In genomic region chr2:24515335-24515734, GRCh38 we compare ENCODE assay signal across 15 cellular contexts. TPM values are rescaled to one million over a fixed set of nuclear protein-coding genes. Genes with fewer than 3 reads are reported as not detected.
DNase-seq lines count a peak whose midpoint lies in the region; ATAC-seq and TF ChIP-seq lines count a peak whose summit lies in the region.
"Had no signal": no experiment of that assay in that cellular context is flagged by ENCODE, and none has a peak within 500 bp of the region (broad histone marks: within the 10 kb centered on the region; RNA-seq: fewer than 3 reads in every experiment).

No MANE protein-coding gene starts in this region.

- no peak for TF ChIP-seq POLR2A in adrenal gland (IDR thresholded peaks at IDR 0.05)

- H3K4me3 ChIP-seq in adrenal gland (no peak overlapping the region), left lung (no peak overlapping the region), neural progenitor cell (no peak overlapping the region)
- H3K4me3 ChIP-seq: left ventricle myocardium inferior, prostate gland, vagina had no signal

- H3K4me1 Mint-ChIP-seq in CD14-positive monocyte = peaks cover 34% of the 10 kb centered on the region
- H3K4me1 Mint-ChIP-seq in mesothelial cell of epicardium = peaks cover 19% of the 10 kb centered on the region
- peaks cover 7% of the 10 kb centered on the region for H3K4me1 Mint-ChIP-seq in osteocyte (ENCODE audit: unreplicated experiment)
- peaks cover 5% of the 10 kb centered on the region for H3K4me1 Mint-ChIP-seq in neural progenitor cell

- no peak overlapping the region for H3K9ac ChIP-seq in neural progenitor cell

- H3K27me3 Mint-ChIP-seq in CD14-positive monocyte (ENCODE audit: low read depth in 3 of 3) = peaks cover 0 to 2% (median 0%) of the 10 kb centered on the region in 3 donors
- H3K27me3 Mint-ChIP-seq in mesothelial cell of epicardium (ENCODE audit: low read depth) = no peaks in the 10 kb centered on the region
- no peaks in the 10 kb centered on the region for H3K27me3 Mint-ChIP-seq in osteocyte (ENCODE audit: unreplicated experiment)
- no peaks in the 10 kb centered on the region for H3K27me3 Mint-ChIP-seq in neural progenitor cell (ENCODE audit: insufficient read depth, low read depth)

- peaks cover 0 to 3% of the 10 kb centered on the region in 2 donors for H3K36me3 Mint-ChIP-seq in CD14-positive monocyte
- H3K36me3 Mint-ChIP-seq in mesothelial cell of epicardium = peaks cover 4% of the 10 kb centered on the region
- peaks cover 4% of the 10 kb centered on the region for H3K36me3 Mint-ChIP-seq in osteocyte (ENCODE audit: unreplicated experiment)
- H3K36me3 Mint-ChIP-seq in neural progenitor cell = no peaks in the 10 kb centered on the region

- H3K27me3 ChIP-seq in adrenal gland = no peaks in the 10 kb centered on the region
- H3K27me3 ChIP-seq in left lung = no peaks in the 10 kb centered on the region
- H3K27me3 ChIP-seq in neural progenitor cell = no peaks in the 10 kb centered on the region
- H3K27me3 ChIP-seq: vagina had no signal

- H3K9me3 ChIP-seq in adrenal gland (replicated peaks in 1 of 3) = no peaks in the 10 kb centered on the region
- H3K9me3 ChIP-seq in left lung = no peaks in the 10 kb centered on the region
- H3K9me3 ChIP-seq in neural progenitor cell (ENCODE audit: low read depth) = peaks cover 6% of the 10 kb centered on the region
- H3K9me3 ChIP-seq: left ventricle myocardium inferior, prostate gland, vagina had no signal

- intact Hi-C loops in CD14-positive monocyte (cut with micrococcal nuclease) = no loop called here
- intact Hi-C loops in adrenal gland (cut with DNase I) = no loop called here
- intact Hi-C loops in left lung (cut with DNase I) = no loop called here

- no peak for ATAC-seq in left lung

- H2AFZ ChIP-seq in neural progenitor cell (replicated peaks) = no peak overlapping the region

- H4K20me1 ChIP-seq in neural progenitor cell (ENCODE audit: low read depth) = no peaks in the 10 kb centered on the region

- H3K27ac ChIP-seq in adrenal gland = peak overlapping the region in 1 of 5 donors; percentile 6
- H3K27ac ChIP-seq in left lung = no peak overlapping the region
- no peak overlapping the region for H3K27ac ChIP-seq in neural progenitor cell
- H3K27ac ChIP-seq: left ventricle myocardium inferior, prostate gland, vagina had no signal

- H3K36me3 ChIP-seq in adrenal gland (replicated peaks in 1 of 2) = no peaks in the 10 kb centered on the region
- no peaks in the 10 kb centered on the region for H3K36me3 ChIP-seq in left lung
- H3K36me3 ChIP-seq in neural progenitor cell = no peaks in the 10 kb centered on the region
- H3K36me3 ChIP-seq: left ventricle myocardium inferior, prostate gland, vagina had no signal

- H3K4me2 ChIP-seq in neural progenitor cell = no peak overlapping the region

- H3K4me3 Mint-ChIP-seq in CD14-positive monocyte (no peak overlapping the region), mesothelial cell of epicardium (no peak overlapping the region), osteocyte (ENCODE audit: unreplicated experiment) (no peak overlapping the region), neural progenitor cell (no peak overlapping the region)

- peaks cover 28% of the 10 kb centered on the region for H3K79me2 ChIP-seq in neural progenitor cell (ENCODE audit: low read depth)

- peak overlapping the region in 4 of 7 donors; percentile 4 to 82 (median 42) for H3K27ac Mint-ChIP-seq in CD14-positive monocyte
- H3K27ac Mint-ChIP-seq in mesothelial cell of epicardium = peak overlapping the region; percentile 63
- H3K27ac Mint-ChIP-seq in osteocyte (ENCODE audit: unreplicated experiment) = no peak overlapping the region
- no peak overlapping the region for H3K27ac Mint-ChIP-seq in neural progenitor cell

- H3K4me1 ChIP-seq in adrenal gland (replicated peaks in 1 of 2) (peaks cover 18 to 52% of the 10 kb centered on the region in 2 donors), left lung (peaks cover 8 to 33% of the 10 kb centered on the region in 2 donors), neural progenitor cell (peaks cover 6% of the 10 kb centered on the region)
- H3K4me1 ChIP-seq: prostate gland had no signal

- no peak for DNase-seq in CD14-positive monocyte (ENCODE audit: low spot score)
- DNase-seq in HK-2 (ENCODE audit: unreplicated experiment) = peak; percentile 21
- peak; percentile 26 to 64 (median 50) for DNase-seq in adrenal gland
- DNase-seq in mesothelial cell of epicardium (ENCODE audit: low spot score in 2 of 2, unreplicated experiment in 2 of 2) = no peak
- DNase-seq in left lung = no peak
- DNase-seq in DMS 273 (lab: John Stamatoyannopoulos, UW; ENCODE audit: unreplicated experiment) = no peak
- no peak for DNase-seq in osteocyte (ENCODE audit: extremely low spot score, unreplicated experiment)
- no peak for DNase-seq in neural progenitor cell (ENCODE audit: low spot score)
- DNase-seq: activated gamma-delta T cell treated with Interleukin-2 at 50 U/mL for 16 hours, KG1, left ventricle myocardium inferior, NCI-H1436 treated with DMSO at 0.1 percent for 48 hours, NCI-H446 treated with DMSO at 0.1 percent for 48 hours had no signal

- no peak for TF ChIP-seq CTCF in CD14-positive monocyte (IDR thresholded peaks at IDR 0.05)
- TF ChIP-seq CTCF in adrenal gland (IDR thresholded peaks at IDR 0.05) = no peak
- TF ChIP-seq CTCF in mesothelial cell of epicardium (IDR thresholded peaks at IDR 0.05; ENCODE audit: unreplicated experiment) = no peak
- no peak for TF ChIP-seq CTCF in left lung (IDR thresholded peaks at IDR 0.05)
- TF ChIP-seq CTCF in osteocyte (IDR thresholded peaks at IDR 0.05) = no peak
- TF ChIP-seq CTCF in neural progenitor cell (IDR thresholded peaks at IDR 0.05) = no peak

- peaks cover 6% of the 10 kb centered on the region for H3F3A ChIP-seq in neural progenitor cell (ENCODE audit: low read depth)

- WGBS in adrenal gland, 4 donors = 33 to 46% (median 42%) methylated on average over 2 of the region's 2 CpGs

- H3K9me3 Mint-ChIP-seq in CD14-positive monocyte (peaks cover 0 to 2% (median 0%) of the 10 kb centered on the region in 7 donors), mesothelial cell of epicardium (peaks cover 1% of the 10 kb centered on the region), osteocyte (ENCODE audit: unreplicated experiment) (peaks cover 7% of the 10 kb centered on the region), neural progenitor cell (peaks cover 4% of the 10 kb centered on the region)

RNA-seq across cellular contexts. Expression of gene NCOA1, which starts 24.3 kb away (rescaled TPM):
- 10 to 100 TPM in 1 of 2 donors, 1 to 10 TPM in 1; 7.3 to 10.2 TPM for polyA plus RNA-seq in CD14-positive monocyte
- total RNA-seq in adrenal gland = 10 to 100 TPM; 41.0 to 85.5 (median 60.7) TPM
- 10 to 100 TPM; 13.6 to 40.6 (median 14.6) TPM for polyA plus RNA-seq in adrenal gland
- 35.1 to 37.1 TPM (median 36.8 TPM) in 3 replicates for total RNA-seq in mesothelial cell of epicardium
- total RNA-seq in left lung = 10 to 100 TPM; 32.6 to 38.2 TPM
- total RNA-seq in osteocyte = 29.0 and 35.1 TPM in 2 replicates
- 13.9 and 29.3 TPM in 2 replicates for total RNA-seq in neural progenitor cell (ENCODE audit: low replicate concordance)

Comparison
In these comparisons a context has a peak if more than half of its experiments do, and no peak if none do; other contexts are left out.
1. DNase-seq: peak in HK-2 (single experiment) and adrenal gland (7 of 7); none in CD14-positive monocyte (single experiment), mesothelial cell of epicardium (0 of 2), left lung (0 of 2), DMS 273 (single experiment), osteocyte (single experiment) and neural progenitor cell (single experiment).
2. H3K27ac Mint-ChIP-seq: peak in CD14-positive monocyte (4 of 7) and mesothelial cell of epicardium (single experiment); none in osteocyte (single experiment) and neural progenitor cell (single experiment).